ENCODE assay signal across 1 cellular context in genomic region chr17:75412455-75413317, GRCh38.
TF ChIP-seq lines count a peak whose summit lies in the region.

No MANE protein-coding gene starts in this region.

TF ChIP-seq in HepG2, 621 proteins besides CTCF, POLR2A, EP300 and RAD21 (continued from another document and continues in another):
- TF ChIP-seq RXRB (CRISPR knock-in tag; IDR thresholded peaks at IDR 0.05; ENCODE audit: borderline replicate concordance) = peak; percentile 50; the same call in 1 of the 2 replicates
- TF ChIP-seq FOXP1 (IDR thresholded peaks at IDR 0.05) = no peak
- no peak for TF ChIP-seq FOXP1 (CRISPR knock-in tag; IDR thresholded peaks at IDR 0.05)
- peak; percentile 48; the same call in 1 of the 2 replicates for TF ChIP-seq PITX1 (CRISPR knock-in tag; IDR thresholded peaks at IDR 0.05)
- TF ChIP-seq NFIC (IDR thresholded peaks at IDR 0.05; ENCODE audit: low read length) = no peak
- peak; percentile 60; the same call in 1 of the 2 replicates for TF ChIP-seq ZMYM4 (CRISPR knock-in tag; IDR thresholded peaks at IDR 0.05)
- no peak for TF ChIP-seq HMG20A (CRISPR knock-in tag; IDR thresholded peaks at IDR 0.05; ENCODE audit: borderline replicate concordance)
- no peak for TF ChIP-seq SP2 (CRISPR knock-in tag; IDR thresholded peaks at IDR 0.05)
- peak; percentile 90 for TF ChIP-seq POGZ (CRISPR knock-in tag; IDR thresholded peaks at IDR 0.05)
- TF ChIP-seq HOMEZ (CRISPR knock-in tag; IDR thresholded peaks at IDR 0.05; ENCODE audit: low read depth) = 0 out of 2 replicates have a peak, but pooled peaks have one; percentile 38
- 0 out of 2 replicates have a peak, but pooled peaks have one; percentile 30 for TF ChIP-seq PHF8 (CRISPR knock-in tag; IDR thresholded peaks at IDR 0.05)
- TF ChIP-seq PLRG1 (conservative IDR thresholded peaks at IDR 0.05) = no peak
- TF ChIP-seq PHF21A (CRISPR knock-in tag; IDR thresholded peaks at IDR 0.05) = no peak
- peak; percentile 93 for TF ChIP-seq ZNF335 (CRISPR knock-in tag; IDR thresholded peaks at IDR 0.05)
- 0 out of 2 replicates have a peak, but pooled peaks have one; percentile 38 for TF ChIP-seq SIX1 (CRISPR knock-in tag; IDR thresholded peaks at IDR 0.05; ENCODE audit: borderline replicate concordance)
- TF ChIP-seq ZNF598 (CRISPR knock-in tag; IDR thresholded peaks at IDR 0.05; ENCODE audit: borderline replicate concordance) = no peak
- peak; percentile 74; the same call in 1 of the 2 replicates for TF ChIP-seq ZNF580 (CRISPR knock-in tag; IDR thresholded peaks at IDR 0.05; ENCODE audit: borderline replicate concordance, low read depth)
- no peak for TF ChIP-seq NCOA2 (CRISPR knock-in tag; IDR thresholded peaks at IDR 0.05)
- TF ChIP-seq NR2F6 (IDR thresholded peaks at IDR 0.05) = no peak
- no peak for TF ChIP-seq NR2F6 (CRISPR knock-in tag; IDR thresholded peaks at IDR 0.05)
- peak; percentile 32; the same call in 1 of the 2 replicates for TF ChIP-seq ZBTB33 (CRISPR knock-in tag; IDR thresholded peaks at IDR 0.05)
- TF ChIP-seq TSC22D2 (CRISPR knock-in tag; IDR thresholded peaks at IDR 0.05; ENCODE audit: borderline replicate concordance) = 0 out of 2 replicates have a peak, but pooled peaks have one; percentile 42
- no peak for TF ChIP-seq HNRNPH1 (optimal IDR thresholded peaks at IDR 0.05; ENCODE audit: low read depth, low read length)
- no peak for TF ChIP-seq NFKB2 (CRISPR knock-in tag; IDR thresholded peaks at IDR 0.05; ENCODE audit: borderline replicate concordance)
- TF ChIP-seq MIER3 (CRISPR knock-in tag; IDR thresholded peaks at IDR 0.05; ENCODE audit: borderline replicate concordance) = peak; percentile 44; the same call in 1 of the 2 replicates
- peak; percentile 27; the same call in 1 of the 2 replicates for TF ChIP-seq FOXC1 (CRISPR knock-in tag; IDR thresholded peaks at IDR 0.05; ENCODE audit: borderline replicate concordance)
- peak; percentile 75 for TF ChIP-seq IRF2 (CRISPR knock-in tag; IDR thresholded peaks at IDR 0.05)
- no peak for TF ChIP-seq PCBP2 (optimal IDR thresholded peaks at IDR 0.05; ENCODE audit: low read depth, low read length, poor library complexity, severe bottlenecking)
- TF ChIP-seq THAP7 (CRISPR knock-in tag; IDR thresholded peaks at IDR 0.05) = no peak
- peak; percentile 49; the same call in 1 of the 2 replicates for TF ChIP-seq PPARG (CRISPR knock-in tag; conservative IDR thresholded peaks at IDR 0.05)
- 0 out of 2 replicates have a peak, but pooled peaks have one; percentile 36 for TF ChIP-seq ZNF317 (CRISPR knock-in tag; IDR thresholded peaks at IDR 0.05)
- TF ChIP-seq ERF (CRISPR knock-in tag; IDR thresholded peaks at IDR 0.05) = peak; percentile 88
- TF ChIP-seq NR0B2 (CRISPR knock-in tag; IDR thresholded peaks at IDR 0.05) = no peak
- TF ChIP-seq ZMYM3 (CRISPR knock-in tag; IDR thresholded peaks at IDR 0.05) = no peak
- TF ChIP-seq THRA (CRISPR knock-in tag; IDR thresholded peaks at IDR 0.05; ENCODE audit: borderline replicate concordance) = peak; percentile 56
- TF ChIP-seq ZNF333 (CRISPR knock-in tag; IDR thresholded peaks at IDR 0.05; ENCODE audit: borderline replicate concordance) = 0 out of 2 replicates have a peak, but pooled peaks have one; percentile 47
- TF ChIP-seq IKZF5 (CRISPR knock-in tag; IDR thresholded peaks at IDR 0.05) = peak; percentile 78; the same call in 1 of the 2 replicates
- TF ChIP-seq ZNF24 (IDR thresholded peaks at IDR 0.05) = peak; percentile 61; the same call in 1 of the 2 replicates
- 0 out of 2 replicates have a peak, but pooled peaks have one; percentile 48 for TF ChIP-seq ARID3A (IDR thresholded peaks at IDR 0.05; ENCODE audit: low read depth, low read length)
- TF ChIP-seq XRCC5 (optimal IDR thresholded peaks at IDR 0.05; ENCODE audit: low read length) = peak; percentile 85
- peak; percentile 81 for TF ChIP-seq THAP11 (CRISPR knock-in tag; IDR thresholded peaks at IDR 0.05)
- TF ChIP-seq ZNF362 (CRISPR knock-in tag; IDR thresholded peaks at IDR 0.05; ENCODE audit: borderline replicate concordance) = peak; percentile 23; the same call in 1 of the 2 replicates
- TF ChIP-seq ARID5B (CRISPR knock-in tag; IDR thresholded peaks at IDR 0.05) = peak; percentile 72
- TF ChIP-seq MZF1 (CRISPR knock-in tag; IDR thresholded peaks at IDR 0.05; ENCODE audit: borderline replicate concordance) = peak; percentile 78; the same call in 1 of the 2 replicates
- peak; percentile 64 for TF ChIP-seq GATAD1 (CRISPR knock-in tag; IDR thresholded peaks at IDR 0.05)
- peak; percentile 82 for TF ChIP-seq ZNF614 (CRISPR knock-in tag; IDR thresholded peaks at IDR 0.05; ENCODE audit: borderline replicate concordance)
- TF ChIP-seq ZFP41 (CRISPR knock-in tag; IDR thresholded peaks at IDR 0.05; ENCODE audit: borderline replicate concordance) = no peak
- TF ChIP-seq YEATS2 (CRISPR knock-in tag; IDR thresholded peaks at IDR 0.05; ENCODE audit: borderline replicate concordance) = peak; percentile 83; the same call in 1 of the 2 replicates
- no peak for TF ChIP-seq GMEB2 (CRISPR knock-in tag; IDR thresholded peaks at IDR 0.05; ENCODE audit: low read depth)
- TF ChIP-seq FOXK1 (CRISPR knock-in tag; IDR thresholded peaks at IDR 0.05; ENCODE audit: borderline replicate concordance, low read depth) = peak; percentile 67; the same call in 1 of the 2 replicates
